Comparison of ENCODE assay signal across 28 cellular contexts in genomic region chr2:162912787-162913186, GRCh38.
"Had no signal": no experiment of that assay in that cellular context is flagged by ENCODE, and none has a peak within 500 bp of the region (broad histone marks: within the 10 kb centered on the region; RNA-seq: fewer than 3 reads in every experiment).

No MANE protein-coding gene starts in this region.

- H3K27ac ChIP-seq: neural progenitor cell, ovary, parathyroid adenoma, psoas muscle, skin epidermis, spleen, suprapubic skin, testis, tibial artery, transverse colon, upper lobe of right lung, uterus had no signal

- H3K9ac ChIP-seq: neural progenitor cell, parathyroid adenoma had no signal

- H3K36me3 ChIP-seq: neural progenitor cell, ovary, spleen, suprapubic skin, tibial artery, transverse colon, upper lobe of right lung had no signal

- H3K79me2 ChIP-seq: parathyroid adenoma had no signal

- H3K9me3 ChIP-seq: ovary, psoas muscle, suprapubic skin, testis, tibial artery, transverse colon, upper lobe of right lung, uterus had no signal

- H2AFZ ChIP-seq: neural progenitor cell, parathyroid adenoma had no signal

- DNase-seq: natural killer cell; occipital lobe; ovary; posterior cingulate gyrus; psoas muscle; right cardiac atrium; spleen; stimulated activated CD4-positive, alpha-beta T cell treated with anti-CD3 and anti-CD28 coated beads, Interleukin-12 subunit alpha, Interleukin-12 subunit beta, amount 100 ng/mL, for 4 hours; stimulated activated CD4-positive, alpha-beta T cell treated with anti-CD3 and anti-CD28 coated beads, Interleukin-1b, Interleukin-23, amount 100 ng/mL, for 48 hours; stimulated activated CD4-positive, alpha-beta T cell treated with anti-CD3 and anti-CD28 coated beads, Interleukin-4, amount 100 ng/mL, for 1 hour; stimulated activated CD4-positive, alpha-beta T cell treated with anti-CD3 and anti-CD28 coated beads, Interleukin-4, amount 100 ng/mL, for 4 hours; stimulated activated CD8-positive, alpha-beta memory T cell treated with anti-CD3 and anti-CD28 coated beads, Interleukin-4, amount 100 ng/mL, for 48 hours; stimulated activated naive CD4-positive, alpha-beta T cell; stimulated activated naive CD8-positive, alpha-beta T cell treated with anti-CD3 and anti-CD28 coated beads, Interleukin-15, amount 100 ng/mL, for 72 hours; stimulated activated naive CD8-positive, alpha-beta T cell treated with anti-CD3 and anti-CD28 coated beads, Interleukin-15, Interleukin-2, amounts not matched to agents 100 U/mL and 50 U/mL, for 24 hours; substantia nigra; testis; tibial artery; transverse colon; upper lobe of right lung; uterus had no signal

- H3K27me3 ChIP-seq: neural progenitor cell, ovary, spleen, suprapubic skin, testis, tibial artery, transverse colon, upper lobe of right lung, uterus had no signal

- ATAC-seq: natural killer cell; psoas muscle; right cardiac atrium; sciatic nerve; stimulated activated memory B cell treated with anti-CD40 and anti-IgM and Interleukin-4, amounts not matched to agents 10 μg/mL and 1 μg/mL and 100 μg/mL, for 72 hours; stimulated activated naive CD8-positive, alpha-beta T cell treated with anti-CD3 and anti-CD28 coated beads, Interleukin-15, amount 100 ng/mL, for 72 hours; stimulated activated naive CD8-positive, alpha-beta T cell treated with anti-CD3 and anti-CD28 coated beads, Interleukin-15, Interleukin-2, amounts not matched to agents 100 U/mL and 50 U/mL, for 24 hours; upper lobe of right lung had no signal

- H3K4me1 ChIP-seq: neural progenitor cell, parathyroid adenoma, psoas muscle, spleen, suprapubic skin, testis, tibial artery, transverse colon, upper lobe of right lung, uterus had no signal

- H3K4me3 ChIP-seq: neural progenitor cell, ovary, psoas muscle, skin epidermis, smooth muscle cell, spleen, suprapubic skin, testis, tibial artery, transverse colon, upper lobe of right lung, uterus had no signal

- H3K4me2 ChIP-seq: neural progenitor cell, smooth muscle cell had no signal
